Comparison of ENCODE assay signal across 23 cellular contexts in genomic region chr2:72953528-72953927, GRCh38. TPM values are rescaled to one million over a fixed set of nuclear protein-coding genes. Genes with fewer than 3 reads are reported as not detected.
DNase-seq lines count a peak whose midpoint lies in the region; TF ChIP-seq lines count a peak whose summit lies in the region.
"Had no signal": no experiment of that assay in that cellular context is flagged by ENCODE, and none has a peak within 500 bp of the region (broad histone marks: within the 10 kb centered on the region; RNA-seq: fewer than 3 reads in every experiment).

No MANE protein-coding gene starts in this region.

- CTCF ChIA-PET in activated CD4-positive, alpha-beta T cell treated with anti-CD3 and anti-CD28 coated beads, Interleukin-2, amount 10 ng/mL, durations not matched to agents 7 days and 5 days (lab: Charles Lee), result interaction anchor here (1.1 to 1.9 kb wide), 3 partner anchors 11 to 224 kb away, joined by 3 to 5 read pairs (median 4); no protein-coding TSS in a partner anchor

- intact Hi-C loops in dendritic cell treated with granulocyte-macrophage colony-stimulating factor and Interleukin-4, amounts not matched to agents 40 ng/mL and 50 ng/mL, for 4 days (cut with micrococcal nuclease), result no loop called here

- H3K4me3 ChIP-seq in BLaER1, result peak overlapping the region; percentile 47
- peak overlapping the region; percentile 86 for H3K4me3 ChIP-seq in Loucy (ENCODE audit: low read length, poor library complexity, severe bottlenecking)
- H3K4me3 ChIP-seq: body of pancreas, PC-9, sigmoid colon, SJSA1, thyroid gland had no signal

- no peak for TF ChIP-seq CTCF in Loucy (conservative IDR thresholded peaks at IDR 0.05; ENCODE audit: low read length)

- H3K9me2 ChIP-seq in Loucy (replicated peaks; ENCODE audit: low read depth, low read length), result no peaks in the 10 kb centered on the region

- H3K9me3 ChIP-seq in BLaER1, result no peaks in the 10 kb centered on the region
- no peaks in the 10 kb centered on the region for H3K9me3 ChIP-seq in Loucy (ENCODE audit: insufficient read depth, low read depth, low read length)
- H3K9me3 ChIP-seq: body of pancreas, sigmoid colon, SJSA1, thyroid gland had no signal

- no peak for DNase-seq in activated CD4-positive, alpha-beta T cell treated with anti-CD3 and anti-CD28 coated beads, Interleukin-2, amount 10 ng/mL, durations not matched to agents 7 days and 5 days
- no peak for DNase-seq in activated CD4-positive, alpha-beta T cell treated with anti-CD3 and anti-CD28 coated beads, Interleukin-2, amount 50 U/mL, for 4 hours
- DNase-seq in NCI-H524 treated with DMSO at 0.1 percent for 48 hours (lab: John Stamatoyannopoulos, UW) (no peak), UCSD-AML1 (lab: John Stamatoyannopoulos, UW; ENCODE audit: unreplicated experiment) (no peak), NOMO-1 treated with DMSO at 0.1 percent for 48 hours (lab: John Stamatoyannopoulos, UW; ENCODE audit: unreplicated experiment) (no peak)
- DNase-seq: activated B cell treated with CpG ODN at 0.5 μM for 24 hours, body of pancreas, DMS53, KG1, NCI-H187 treated with DMSO at 0.1 percent for 48 hours, NCI-H82, PC-9, sigmoid colon, thyroid gland had no signal

- H3K9ac ChIP-seq in BLaER1, result peak overlapping the region; percentile 68; the same call in 1 of the 2 replicates
- H3K9ac ChIP-seq in Loucy (ENCODE audit: low read depth, low read length, poor library complexity, severe bottlenecking), result peak overlapping the region; percentile 90

- peak overlapping the region; percentile 96 for H3K27ac Mint-ChIP-seq in activated CD4-positive, alpha-beta T cell treated with anti-CD3 and anti-CD28 coated beads, Interleukin-2, amount 10 ng/mL, durations not matched to agents 7 days and 5 days
- peak overlapping the region; percentile 78 for H3K27ac Mint-ChIP-seq in dendritic cell treated with granulocyte-macrophage colony-stimulating factor and Interleukin-4, amounts not matched to agents 40 ng/mL and 50 ng/mL, for 4 days
- H3K27ac Mint-ChIP-seq: activated B cell treated with CpG ODN at 0.5 μM for 24 hours; stimulated activated memory B cell treated with anti-CD40 and anti-IgM and Interleukin-4, amounts not matched to agents 10 μg/mL and 1 μg/mL and 100 μg/mL, for 72 hours had no signal

- peaks cover 51% of the 10 kb centered on the region for H3K4me1 Mint-ChIP-seq in activated CD4-positive, alpha-beta T cell treated with anti-CD3 and anti-CD28 coated beads, Interleukin-2, amount 10 ng/mL, durations not matched to agents 7 days and 5 days
- peaks cover 50% of the 10 kb centered on the region for H3K4me1 Mint-ChIP-seq in dendritic cell treated with granulocyte-macrophage colony-stimulating factor and Interleukin-4, amounts not matched to agents 40 ng/mL and 50 ng/mL, for 4 days (ENCODE audit: low read depth)
- H3K4me1 Mint-ChIP-seq: activated B cell treated with CpG ODN at 0.5 μM for 24 hours had no signal

- H3K79me2 ChIP-seq in Loucy (ENCODE audit: insufficient read depth, low read length), result peaks cover 46% of the 10 kb centered on the region

- POLR2A ChIA-PET in activated CD4-positive, alpha-beta T cell treated with anti-CD3 and anti-CD28 coated beads, Interleukin-2, amount 10 ng/mL, durations not matched to agents 7 days and 5 days (lab: Charles Lee), result no interaction called here

- peaks cover 8% of the 10 kb centered on the region for H3K36me3 Mint-ChIP-seq in activated CD4-positive, alpha-beta T cell treated with anti-CD3 and anti-CD28 coated beads, Interleukin-2, amount 10 ng/mL, durations not matched to agents 7 days and 5 days (ENCODE audit: low read depth)
- H3K36me3 Mint-ChIP-seq in dendritic cell treated with granulocyte-macrophage colony-stimulating factor and Interleukin-4, amounts not matched to agents 40 ng/mL and 50 ng/mL, for 4 days (ENCODE audit: low read depth), result peaks cover 53% of the 10 kb centered on the region

- no peaks in the 10 kb centered on the region for H4K20me1 ChIP-seq in BLaER1
- peaks cover 22% of the 10 kb centered on the region for H4K20me1 ChIP-seq in Loucy (ENCODE audit: insufficient read depth, low read length, poor library complexity, severe bottlenecking)

- H3K27ac ChIP-seq in BLaER1, result peak overlapping the region; percentile 86; the same call in 1 of the 2 replicates
- H3K27ac ChIP-seq: body of pancreas, PC-9, sigmoid colon, SJSA1, thyroid gland had no signal

- peak overlapping the region; percentile 94 for H3K4me2 ChIP-seq in BLaER1
- H3K4me2 ChIP-seq in Loucy (ENCODE audit: low read depth, low read length, poor library complexity, severe bottlenecking), result peak overlapping the region; percentile 93
- H3K4me2 ChIP-seq: PC-9 had no signal

- no peaks in the 10 kb centered on the region for H3K36me3 ChIP-seq in BLaER1
- no peaks in the 10 kb centered on the region for H3K36me3 ChIP-seq in Loucy (ENCODE audit: insufficient read depth, low read length)
- H3K36me3 ChIP-seq: sigmoid colon, SJSA1, thyroid gland had no signal

- peak overlapping the region; percentile 82 for H3K4me3 Mint-ChIP-seq in activated CD4-positive, alpha-beta T cell treated with anti-CD3 and anti-CD28 coated beads, Interleukin-2, amount 10 ng/mL, durations not matched to agents 7 days and 5 days
- H3K4me3 Mint-ChIP-seq in dendritic cell treated with granulocyte-macrophage colony-stimulating factor and Interleukin-4, amounts not matched to agents 40 ng/mL and 50 ng/mL, for 4 days, result no peak overlapping the region
- H3K4me3 Mint-ChIP-seq: activated B cell treated with CpG ODN at 0.5 μM for 24 hours; stimulated activated memory B cell treated with anti-CD40 and anti-IgM and Interleukin-4, amounts not matched to agents 10 μg/mL and 1 μg/mL and 100 μg/mL, for 72 hours had no signal

- no peaks in the 10 kb centered on the region for H3F3A ChIP-seq in Loucy (ENCODE audit: low read depth)

- H3K27me3 ChIP-seq in BLaER1 (no peaks in the 10 kb centered on the region), Loucy (ENCODE audit: insufficient read depth, low read length, poor library complexity, severe bottlenecking) (no peaks in the 10 kb centered on the region)
- H3K27me3 ChIP-seq: body of pancreas, sigmoid colon, SJSA1, thyroid gland had no signal

- H3K9me3 Mint-ChIP-seq in activated CD4-positive, alpha-beta T cell treated with anti-CD3 and anti-CD28 coated beads, Interleukin-2, amount 10 ng/mL, durations not matched to agents 7 days and 5 days, result no peaks in the 10 kb centered on the region
- H3K9me3 Mint-ChIP-seq in dendritic cell treated with granulocyte-macrophage colony-stimulating factor and Interleukin-4, amounts not matched to agents 40 ng/mL and 50 ng/mL, for 4 days, result no peaks in the 10 kb centered on the region
- H3K9me3 Mint-ChIP-seq: activated B cell treated with CpG ODN at 0.5 μM for 24 hours; naive thymus-derived CD4-positive, alpha-beta T cell; stimulated activated memory B cell treated with anti-CD40 and anti-IgM and Interleukin-4, amounts not matched to agents 10 μg/mL and 1 μg/mL and 100 μg/mL, for 72 hours had no signal

- H3K27me3 Mint-ChIP-seq in activated CD4-positive, alpha-beta T cell treated with anti-CD3 and anti-CD28 coated beads, Interleukin-2, amount 10 ng/mL, durations not matched to agents 7 days and 5 days, result no peaks in the 10 kb centered on the region
- H3K27me3 Mint-ChIP-seq in dendritic cell treated with granulocyte-macrophage colony-stimulating factor and Interleukin-4, amounts not matched to agents 40 ng/mL and 50 ng/mL, for 4 days, result peaks cover 4% of the 10 kb centered on the region
- H3K27me3 Mint-ChIP-seq: activated B cell treated with CpG ODN at 0.5 μM for 24 hours; stimulated activated memory B cell treated with anti-CD40 and anti-IgM and Interleukin-4, amounts not matched to agents 10 μg/mL and 1 μg/mL and 100 μg/mL, for 72 hours had no signal

- peaks cover 46% of the 10 kb centered on the region for H3K4me1 ChIP-seq in BLaER1
- peaks cover 39% of the 10 kb centered on the region for H3K4me1 ChIP-seq in Loucy (ENCODE audit: insufficient read depth, low read length, poor library complexity, severe bottlenecking)
- H3K4me1 ChIP-seq: body of pancreas, sigmoid colon, SJSA1, thyroid gland had no signal

- H2AFZ ChIP-seq in Loucy (ENCODE audit: low read length), result peak overlapping the region; percentile 44
- H2AFZ ChIP-seq: PC-9 had no signal

RNA-seq across cellular contexts. Expression of gene EMX1, which starts 36.2 kb away (rescaled TPM):
- not detected for total RNA-seq in activated CD4-positive, alpha-beta T cell treated with anti-CD3 and anti-CD28 coated beads, Interleukin-2, amount 10 ng/mL, durations not matched to agents 7 days and 5 days
- total RNA-seq: A673; H4; mesenteric fat pad; naive thymus-derived CD4-positive, alpha-beta T cell; PC-9; sigmoid colon; SJSA1 had no signal
